ENCODE assay signal across 8 cellular contexts in the genomic region with DNA sequence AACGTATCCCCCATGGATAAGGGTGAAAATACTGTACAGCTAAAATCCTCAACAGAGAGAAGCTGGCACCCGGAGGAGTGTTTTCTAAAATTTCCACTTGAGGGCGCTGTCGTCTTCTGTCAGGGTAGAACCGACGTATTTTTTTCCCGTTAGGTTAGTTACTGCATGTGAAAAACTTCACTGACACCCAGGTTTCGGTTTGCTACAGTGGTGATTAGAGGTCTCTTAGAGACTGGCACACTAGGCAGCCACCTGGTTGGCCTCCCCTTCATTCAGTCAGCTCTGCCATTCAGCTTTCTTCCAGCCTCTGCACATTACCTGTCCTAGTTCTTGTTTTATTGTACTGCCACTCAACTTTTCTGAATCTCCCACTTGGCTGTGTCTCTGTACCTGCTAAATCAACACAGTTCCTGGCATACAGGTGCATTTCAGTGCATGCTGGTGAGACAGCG. TPM values are rescaled to one million over a fixed set of nuclear protein-coding genes. Genes with fewer than 3 reads are reported as not detected.
DNase-seq lines count a peak whose midpoint lies in the region; ATAC-seq and TF ChIP-seq lines count a peak whose summit lies in the region.

No MANE protein-coding gene starts in this region.

- DNase-seq in BJ (ENCODE audit: low read depth), result no peak
- DNase-seq in GM19240 (ENCODE audit: insufficient read length, low spot score), result peak; percentile 52
- peak; percentile 86 for DNase-seq in LNCaP clone FGC (ENCODE audit: low read depth)
- peak; percentile 78 for DNase-seq in SW480 (ENCODE audit: low spot score)
- DNase-seq in adipocyte (ENCODE audit: low read depth), result peak; percentile 77
- DNase-seq in right cardiac atrium, result peak in 1 of 3 donors; percentile 65
- DNase-seq in smooth muscle cell (lab: John Stamatoyannopoulos, UW; ENCODE audit: unreplicated experiment), result no peak
- DNase-seq in 8988T, result no peak

- H3K27ac ChIP-seq in right cardiac atrium (ENCODE audit: low read length) (no peak overlapping the region), smooth muscle cell (ENCODE audit: low read depth) (no peak overlapping the region)

- H3K9me3 ChIP-seq in adipocyte (ENCODE audit: control insufficient read depth, low read length) (no peaks in the 10 kb centered on the region), right cardiac atrium (ENCODE audit: control insufficient read depth, low read length) (no peaks in the 10 kb centered on the region), smooth muscle cell (replicated peaks; ENCODE audit: low read depth) (no peaks in the 10 kb centered on the region)

- TF ChIP-seq CTCF in BJ (IDR thresholded peaks at IDR 0.05; ENCODE audit: insufficient read depth, low read depth, low read length) (peak; percentile 69), LNCaP clone FGC (IDR thresholded peaks at IDR 0.05; ENCODE audit: control insufficient read depth, extremely low read depth, insufficient read depth) (peak; percentile 63), smooth muscle cell (IDR thresholded peaks at IDR 0.05; ENCODE audit: borderline replicate concordance, insufficient read depth, poor library complexity, severe bottlenecking) (peak; percentile 76)

- H3K9ac ChIP-seq in adipocyte (ENCODE audit: low read length), result no peak overlapping the region
- no peak overlapping the region for H3K9ac ChIP-seq in smooth muscle cell (ENCODE audit: low read depth)

- H3K4me1 ChIP-seq in adipocyte (ENCODE audit: control insufficient read depth, insufficient read depth, low read length) (no peaks in the 10 kb centered on the region), right cardiac atrium (ENCODE audit: control insufficient read depth, insufficient read depth, low read length) (no peaks in the 10 kb centered on the region), smooth muscle cell (ENCODE audit: low read depth) (no peaks in the 10 kb centered on the region)

- CTCF ChIA-PET in BJ (lab: Yijun Ruan, JAX), result interaction anchor here (0.7 to 8.1 kb wide), 25 partner anchors 8 to 299 kb away, joined by 3 to 122 read pairs (median 5); no protein-coding TSS in a partner anchor

- no peaks in the 10 kb centered on the region for H3K79me2 ChIP-seq in smooth muscle cell (ENCODE audit: low read depth)

- no peaks in the 10 kb centered on the region for H3K36me3 ChIP-seq in BJ (ENCODE audit: control insufficient read depth, insufficient read depth, low read length)
- no peaks in the 10 kb centered on the region for H3K36me3 ChIP-seq in adipocyte (ENCODE audit: control insufficient read depth, insufficient read depth, low read length, severe bottlenecking)
- H3K36me3 ChIP-seq in smooth muscle cell (ENCODE audit: low read depth), result no peaks in the 10 kb centered on the region

- intact Hi-C loops in right cardiac atrium (cut with DNase I), result loop anchor here (5.0 to 10.0 kb wide), 3 partner anchors 195 to 507 kb away; no protein-coding TSS in a partner anchor

- H4K20me1 ChIP-seq in smooth muscle cell (ENCODE audit: low read depth), result no peaks in the 10 kb centered on the region

- no peaks in the 10 kb centered on the region for H3F3A ChIP-seq in smooth muscle cell (ENCODE audit: low read depth)

- H3K4me3 ChIP-seq in BJ (ENCODE audit: low read depth, low read length) (no peak overlapping the region), LNCaP clone FGC (ENCODE audit: low read depth, low read length) (peak overlapping the region; percentile 42), adipocyte (ENCODE audit: low read length) (no peak overlapping the region), right cardiac atrium (ENCODE audit: low read length) (no peak overlapping the region), smooth muscle cell (no peak overlapping the region)

- no peak overlapping the region for H3K4me2 ChIP-seq in smooth muscle cell

- no peak overlapping the region for H2AFZ ChIP-seq in smooth muscle cell (ENCODE audit: low read depth)

- H3K27me3 ChIP-seq in BJ (ENCODE audit: control insufficient read depth, insufficient read depth, low read length) (peaks cover 10% of the 10 kb centered on the region), adipocyte (replicated peaks; ENCODE audit: control insufficient read depth, insufficient read depth, low read length) (peaks cover 51% of the 10 kb centered on the region), right cardiac atrium (ENCODE audit: control insufficient read depth, insufficient read depth) (no peaks in the 10 kb centered on the region), smooth muscle cell (ENCODE audit: low read depth) (peaks cover 41% of the 10 kb centered on the region)

- ATAC-seq in right cardiac atrium, result peak; percentile 16 to 21

- POLR2A ChIA-PET in BJ (lab: Charles Lee), result no interaction called here

- WGBS in right cardiac atrium, result 11% methylated on average over 9 of the region's 9 CpGs
- WGBS in smooth muscle cell (ENCODE audit: low lambda C conversion rate), result 16% methylated on average over 9 of the region's 9 CpGs

RNA-seq across cellular contexts. Expression of a gene that starts 18.4 kb away (rescaled TPM):
- polyA plus RNA-seq in BJ (2011; rRNA removed) (0.16 TPM in 1 of 2 replicates, not detected in the other), right cardiac atrium (not detected), smooth muscle cell (not detected in 2 replicates)
- polyA minus RNA-seq in BJ (2011; rRNA and poly(A)+ RNA removed), result not detected in 2 replicates
- total RNA-seq in right cardiac atrium (not detected), smooth muscle cell (not detected in 2 replicates)

Comparison
In these comparisons a context has a peak if more than half of its experiments do, and no peak if none do; other contexts are left out.
1. DNase-seq: peak in GM19240 (single experiment), LNCaP clone FGC (single experiment), SW480 (single experiment) and adipocyte (single experiment); none in BJ (single experiment), smooth muscle cell (single experiment) and 8988T (single experiment).
2. Peak in every context shown above with its lines, with median percentiles within 50 percentile points of each other: CTCF ChIP-seq.